ENCODE assay signal across 30 cellular contexts in the genomic region with DNA sequence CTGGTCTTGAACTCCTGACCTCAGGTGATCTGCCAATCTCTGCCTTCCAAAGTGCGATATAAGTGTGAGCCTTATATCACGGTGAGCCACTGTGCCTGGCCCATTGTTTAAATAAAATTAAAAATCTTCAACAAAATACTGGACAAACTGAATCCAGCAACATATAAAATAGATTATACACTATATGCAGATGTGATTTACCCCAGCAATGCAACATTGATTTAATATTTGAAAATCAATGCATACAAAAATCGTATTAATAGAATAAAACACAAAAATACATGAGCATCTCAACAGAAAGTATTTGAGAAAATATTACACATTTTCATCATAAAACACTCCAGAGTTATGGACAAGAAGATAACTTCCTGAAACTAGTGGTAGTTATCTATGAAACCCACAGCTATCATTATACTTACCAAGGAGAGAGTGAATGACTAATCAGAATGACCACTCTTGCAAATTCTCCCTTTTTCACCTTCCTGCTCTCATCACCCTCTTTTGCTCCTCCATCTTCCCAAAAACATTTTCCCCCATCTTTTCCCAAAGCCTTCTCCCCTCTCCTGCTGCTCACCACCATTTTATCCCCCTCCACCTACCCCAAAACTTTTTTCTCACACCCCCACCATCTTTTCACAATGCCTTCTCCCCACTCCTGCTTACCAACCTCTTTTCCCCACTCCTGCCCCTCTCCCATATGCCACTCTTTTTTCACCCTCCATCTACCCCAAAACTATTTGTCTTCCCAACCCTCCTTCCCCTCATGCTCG.
"Had no signal": no experiment of that assay in that cellular context is flagged by ENCODE, and none has a peak within 500 bp of the region (broad histone marks: within the 10 kb centered on the region; RNA-seq: fewer than 3 reads in every experiment).

No MANE protein-coding gene starts in this region.

- H3K27ac ChIP-seq: brain microvascular endothelial cell, coronary artery, dorsolateral prefrontal cortex, foreskin keratinocyte, gastrocnemius medialis, heart left ventricle had no signal

- DNase-seq: activated CD4-positive, alpha-beta memory T cell treated with anti-CD3 and anti-CD28 coated beads for 36 hours; activated CD4-positive, alpha-beta T cell treated with anti-CD3 and anti-CD28 coated beads for 36 hours; activated CD4-positive, alpha-beta T cell treated with anti-CD3 and anti-CD28 coated beads, Interleukin-2, amount 10 ng/mL, durations not matched to agents 24 days and 14 days; activated CD4-positive, CD25-positive, alpha-beta regulatory T cell; activated CD4-positive, CD25-positive, alpha-beta regulatory T cell treated with anti-CD3 and anti-CD28 coated beads, Interleukin-2, amount 50 U/mL, for 72 hours; activated CD8-positive, alpha-beta memory T cell treated with anti-CD3 and anti-CD28 coated beads, Interleukin-2, amount 10 ng/mL, durations not matched to agents 7 days and 5 days; activated CD8-positive, alpha-beta memory T cell treated with anti-CD3 and anti-CD28 coated beads, Interleukin-2, amount 50 U/mL, for 4 hours; activated CD8-positive, alpha-beta T cell treated with anti-CD3 and anti-CD28 coated beads, Interleukin-2, amount 10 ng/mL, durations not matched to agents 7 days and 5 days; activated effector memory CD4-positive, alpha-beta T cell treated with anti-CD3 and anti-CD28 coated beads, Interleukin-2, amount 50 U/mL, for 16 hours; activated naive CD4-positive, alpha-beta T cell treated with anti-CD3 and anti-CD28 coated beads, Interleukin-2, amount 10 ng/mL, durations not matched to agents 7 days and 5 days; activated T-cell treated with anti-CD3 and anti-CD28 coated beads, Interleukin-2, amount 50 U/mL, for 1 hour; activated T-cell treated with anti-CD3 and anti-CD28 coated beads, Interleukin-2, amount 50 U/mL, for 48 hours; amniotic stem cell; anterior cingulate cortex; brain microvascular endothelial cell; dorsolateral prefrontal cortex; effector memory CD4-positive, alpha-beta T cell; endodermal cell; foreskin keratinocyte; gastrocnemius medialis; glutamatergic neuron; heart left ventricle; T-helper 2 cell had no signal

- H3K4me3 ChIP-seq: coronary artery, dorsolateral prefrontal cortex, gastrocnemius medialis, heart left ventricle had no signal

- H3K27ac Mint-ChIP-seq: activated CD4-positive, alpha-beta memory T cell treated with anti-CD3 and anti-CD28 coated beads for 36 hours; activated CD4-positive, alpha-beta T cell treated with anti-CD3 and anti-CD28 coated beads for 36 hours; activated CD8-positive, alpha-beta memory T cell treated with anti-CD3 and anti-CD28 coated beads, Interleukin-2, amount 10 ng/mL, durations not matched to agents 7 days and 5 days; activated CD8-positive, alpha-beta T cell treated with anti-CD3 and anti-CD28 coated beads, Interleukin-2, amount 10 ng/mL, durations not matched to agents 7 days and 5 days; activated naive CD4-positive, alpha-beta T cell treated with anti-CD3 and anti-CD28 coated beads, Interleukin-2, amount 10 ng/mL, durations not matched to agents 7 days and 5 days; activated naive CD8-positive, alpha-beta T cell; activated T-helper 1 cell treated with anti-CD3 and anti-CD28 coated beads, Interleukin-12 subunit alpha, Interleukin-12 subunit beta, Interleukin-2, Interleukin-4 antibody, amounts not matched to agents 30 ng/mL and 10 ng/mL and 1 ng/mL, durations not matched to agents 14 hours and 24 hours and 36 hours; activated T-helper 2 cell treated with anti-CD3 and anti-CD28 coated beads, Interferon-gamma antibody, Interleukin-2, Interleukin-4, amounts not matched to agents 10 μg/mL and 5 μg/mL and 100 μg/mL, durations not matched to agents 14 hours and 24 hours and 36 hours; dendritic cell treated with granulocyte-macrophage colony-stimulating factor and Interleukin-4, amounts not matched to agents 40 ng/mL and 50 ng/mL, for 4 days; endodermal cell had no signal

- H3K36me3 Mint-ChIP-seq: activated CD4-positive, alpha-beta memory T cell treated with anti-CD3 and anti-CD28 coated beads for 36 hours; activated CD8-positive, alpha-beta memory T cell treated with anti-CD3 and anti-CD28 coated beads, Interleukin-2, amount 10 ng/mL, durations not matched to agents 7 days and 5 days; activated naive CD4-positive, alpha-beta T cell treated with anti-CD3 and anti-CD28 coated beads, Interleukin-2, amount 10 ng/mL, durations not matched to agents 7 days and 5 days; activated naive CD8-positive, alpha-beta T cell had no signal

- H3K4me1 ChIP-seq: foreskin keratinocyte, gastrocnemius medialis, heart left ventricle had no signal

- H3K4me1 Mint-ChIP-seq: activated CD4-positive, alpha-beta T cell treated with anti-CD3 and anti-CD28 coated beads for 36 hours; activated CD4-positive, alpha-beta T cell treated with anti-CD3 and anti-CD28 coated beads, Interleukin-2, amount 10 ng/mL, durations not matched to agents 24 days and 14 days; central memory CD8-positive, alpha-beta T cell; endodermal cell had no signal

- H3K36me3 ChIP-seq: brain microvascular endothelial cell, gastrocnemius medialis, heart left ventricle had no signal

- H3K4me3 Mint-ChIP-seq: activated CD4-positive, alpha-beta memory T cell treated with anti-CD3 and anti-CD28 coated beads for 36 hours; activated CD4-positive, alpha-beta T cell treated with anti-CD3 and anti-CD28 coated beads for 36 hours; activated CD4-positive, alpha-beta T cell treated with anti-CD3 and anti-CD28 coated beads, Interleukin-2, amount 10 ng/mL, durations not matched to agents 24 days and 14 days; activated CD8-positive, alpha-beta memory T cell treated with anti-CD3 and anti-CD28 coated beads, Interleukin-2, amount 10 ng/mL, durations not matched to agents 7 days and 5 days; activated CD8-positive, alpha-beta T cell treated with anti-CD3 and anti-CD28 coated beads, Interleukin-2, amount 10 ng/mL, durations not matched to agents 7 days and 5 days; activated naive CD4-positive, alpha-beta T cell treated with anti-CD3 and anti-CD28 coated beads, Interleukin-2, amount 10 ng/mL, durations not matched to agents 7 days and 5 days; activated naive CD8-positive, alpha-beta T cell; activated T-helper 1 cell treated with anti-CD3 and anti-CD28 coated beads, Interleukin-12 subunit alpha, Interleukin-12 subunit beta, Interleukin-2, Interleukin-4 antibody, amounts not matched to agents 30 ng/mL and 10 ng/mL and 1 ng/mL, durations not matched to agents 14 hours and 24 hours and 36 hours; central memory CD8-positive, alpha-beta T cell; dendritic cell treated with granulocyte-macrophage colony-stimulating factor and Interleukin-4, amounts not matched to agents 40 ng/mL and 50 ng/mL, for 4 days; endodermal cell had no signal

- H3K9me3 Mint-ChIP-seq: activated CD4-positive, alpha-beta memory T cell treated with anti-CD3 and anti-CD28 coated beads for 36 hours; activated CD4-positive, alpha-beta T cell treated with anti-CD3 and anti-CD28 coated beads, Interleukin-2, amount 10 ng/mL, durations not matched to agents 24 days and 14 days; activated naive CD4-positive, alpha-beta T cell treated with anti-CD3 and anti-CD28 coated beads, Interleukin-2, amount 10 ng/mL, durations not matched to agents 7 days and 5 days; activated T-helper 1 cell treated with anti-CD3 and anti-CD28 coated beads, Interleukin-12 subunit alpha, Interleukin-12 subunit beta, Interleukin-2, Interleukin-4 antibody, amounts not matched to agents 30 ng/mL and 10 ng/mL and 1 ng/mL, durations not matched to agents 14 hours and 24 hours and 36 hours; activated T-helper 2 cell treated with anti-CD3 and anti-CD28 coated beads, Interferon-gamma antibody, Interleukin-2, Interleukin-4, amounts not matched to agents 10 μg/mL and 5 μg/mL and 100 μg/mL, durations not matched to agents 14 hours and 24 hours and 36 hours; central memory CD8-positive, alpha-beta T cell; dendritic cell treated with granulocyte-macrophage colony-stimulating factor and Interleukin-4, amounts not matched to agents 40 ng/mL and 50 ng/mL, for 4 days; endodermal cell had no signal

- ATAC-seq: activated CD4-positive, alpha-beta T cell treated with anti-CD3 and anti-CD28 coated beads for 36 hours; activated CD8-positive, alpha-beta memory T cell treated with anti-CD3 and anti-CD28 coated beads, Interleukin-2, amount 10 ng/mL, durations not matched to agents 7 days and 5 days; activated CD8-positive, alpha-beta T cell treated with anti-CD3 and anti-CD28 coated beads, Interleukin-2, amount 10 ng/mL, durations not matched to agents 7 days and 5 days; esophagus mucosa; foreskin keratinocyte; gastrocnemius medialis; heart left ventricle had no signal

- H3K9me3 ChIP-seq: gastrocnemius medialis, heart left ventricle had no signal
